ENCODE assay signal across 15 cellular contexts in the genomic region with DNA sequence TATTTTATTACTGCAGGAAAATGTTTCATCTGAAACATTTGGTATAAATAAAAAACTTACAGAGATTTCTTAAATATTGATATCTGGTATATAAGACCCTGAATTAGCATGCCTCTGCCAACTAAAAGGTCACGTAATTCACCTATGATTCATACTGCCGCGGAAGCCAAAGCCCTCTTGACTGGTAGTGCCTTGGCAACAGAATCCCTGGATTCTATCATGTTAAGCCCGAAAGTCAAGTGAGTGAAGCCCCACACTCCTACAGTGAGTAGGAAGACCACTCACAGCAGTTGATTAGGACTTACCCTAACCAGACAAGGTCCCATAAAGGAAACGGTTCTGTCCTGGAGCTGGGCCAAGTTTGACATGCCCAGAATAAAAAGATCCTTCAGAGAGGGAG.
DNase-seq lines count a peak whose midpoint lies in the region; ATAC-seq, FAIRE-seq and TF ChIP-seq lines count a peak whose summit lies in the region.
"Had no signal": no experiment of that assay in that cellular context is flagged by ENCODE, and none has a peak within 500 bp of the region (broad histone marks: within the 10 kb centered on the region; RNA-seq: fewer than 3 reads in every experiment).

No MANE protein-coding gene starts in this region.

- FAIRE-seq in islet of Langerhans (lab: Jason Lieb, UNC): peak; percentile 24

- H3K27me3 Mint-ChIP-seq in Calu3 (ENCODE audit: unreplicated experiment): no peaks in the 10 kb centered on the region
- H3K27me3 Mint-ChIP-seq: activated CD8-positive, alpha-beta T cell treated with anti-CD3 and anti-CD28 coated beads for 36 hours had no signal

- no peak for TF ChIP-seq CTCF in Calu3 (IDR thresholded peaks at IDR 0.05; ENCODE audit: unreplicated experiment)

- no peaks in the 10 kb centered on the region for H3K36me3 Mint-ChIP-seq in Calu3 (ENCODE audit: insufficient read depth, unreplicated experiment)
- H3K36me3 Mint-ChIP-seq: stimulated activated naive B cell treated with anti-CD40 and anti-IgM and Interleukin-4, amounts not matched to agents 10 μg/mL and 1 μg/mL and 100 μg/mL, for 72 hours had no signal

- H3K4me3 Mint-ChIP-seq in Calu3 (ENCODE audit: low read depth, unreplicated experiment): no peak overlapping the region
- H3K4me3 Mint-ChIP-seq: activated CD8-positive, alpha-beta T cell treated with anti-CD3 and anti-CD28 coated beads for 36 hours; neural crest cell; stimulated activated naive B cell treated with anti-CD40 and anti-IgM and Interleukin-4, amounts not matched to agents 10 μg/mL and 1 μg/mL and 100 μg/mL, for 72 hours had no signal

- no TSS peak for BruUV-seq in Calu3 (replicated peaks; lab: Mats Ljungman, UMichigan)

- CTCF ChIA-PET in Calu3 (lab: Charles Lee): no interaction called here

- ATAC-seq in HG02763 (IDR thresholded peaks at IDR 0.05; ENCODE audit: unreplicated experiment): no peak
- ATAC-seq: activated CD8-positive, alpha-beta T cell treated with anti-CD3 and anti-CD28 coated beads for 36 hours; stimulated activated naive B cell treated with anti-CD40 and anti-IgM and Interleukin-4, amounts not matched to agents 10 μg/mL and 1 μg/mL and 100 μg/mL, for 72 hours; upper lobe of right lung had no signal

- H3K9me3 Mint-ChIP-seq in Calu3 (ENCODE audit: low read depth, unreplicated experiment): peaks cover under 1% of the 10 kb centered on the region
- H3K9me3 Mint-ChIP-seq: activated CD8-positive, alpha-beta T cell treated with anti-CD3 and anti-CD28 coated beads for 36 hours; activated T-helper 2 cell treated with anti-CD3 and anti-CD28 coated beads, Interferon-gamma antibody, Interleukin-2, Interleukin-4, amounts not matched to agents 10 μg/mL and 5 μg/mL and 100 μg/mL, durations not matched to agents 14 hours and 24 hours and 36 hours had no signal

- intact Hi-C loops in Calu3 (cut with micrococcal nuclease; ENCODE audit: unreplicated experiment) (no loop called here), posterior vena cava (cut with DNase I) (no loop called here)

- DNase-seq in Calu3 (peak; percentile 32), M059J (ENCODE audit: low read depth) (peak; percentile 78), amniotic epithelial cell (ENCODE audit: low read depth) (peak; percentile 79), posterior vena cava (ENCODE audit: low spot score) (no peak), NCI-H146 (lab: John Stamatoyannopoulos, UW) (no peak), NCI-H510A (lab: John Stamatoyannopoulos, UW) (no peak)
- DNase-seq: activated CD8-positive, alpha-beta T cell treated with anti-CD3 and anti-CD28 coated beads for 36 hours; effector CD8-positive, alpha-beta T cell; NCI-H1694 treated with DMSO at 0.1 percent for 48 hours; stimulated activated naive B cell treated with anti-CD40 and anti-IgM and Interleukin-4, amounts not matched to agents 10 μg/mL and 1 μg/mL and 100 μg/mL, for 72 hours; upper lobe of right lung had no signal

- no peak overlapping the region for H3K27ac Mint-ChIP-seq in Calu3 (ENCODE audit: unreplicated experiment)
- H3K27ac Mint-ChIP-seq: activated CD8-positive, alpha-beta T cell treated with anti-CD3 and anti-CD28 coated beads for 36 hours; activated T-helper 2 cell treated with anti-CD3 and anti-CD28 coated beads, Interferon-gamma antibody, Interleukin-2, Interleukin-4, amounts not matched to agents 10 μg/mL and 5 μg/mL and 100 μg/mL, durations not matched to agents 14 hours and 24 hours and 36 hours; stimulated activated naive B cell treated with anti-CD40 and anti-IgM and Interleukin-4, amounts not matched to agents 10 μg/mL and 1 μg/mL and 100 μg/mL, for 72 hours had no signal

- peaks cover 8% of the 10 kb centered on the region for H3K4me1 Mint-ChIP-seq in Calu3 (ENCODE audit: low read depth, unreplicated experiment)
- H3K4me1 Mint-ChIP-seq: neural crest cell had no signal

Comparison
In these comparisons a context has a peak if more than half of its experiments do, and no peak if none do; other contexts are left out.
1. DNase-seq: peak in Calu3 (single experiment), M059J (single experiment) and amniotic epithelial cell (single experiment); none in posterior vena cava (single experiment), NCI-H146 (single experiment) and NCI-H510A (single experiment).